10 cellular contexts compared by ENCODE assay signal in the genomic region with DNA sequence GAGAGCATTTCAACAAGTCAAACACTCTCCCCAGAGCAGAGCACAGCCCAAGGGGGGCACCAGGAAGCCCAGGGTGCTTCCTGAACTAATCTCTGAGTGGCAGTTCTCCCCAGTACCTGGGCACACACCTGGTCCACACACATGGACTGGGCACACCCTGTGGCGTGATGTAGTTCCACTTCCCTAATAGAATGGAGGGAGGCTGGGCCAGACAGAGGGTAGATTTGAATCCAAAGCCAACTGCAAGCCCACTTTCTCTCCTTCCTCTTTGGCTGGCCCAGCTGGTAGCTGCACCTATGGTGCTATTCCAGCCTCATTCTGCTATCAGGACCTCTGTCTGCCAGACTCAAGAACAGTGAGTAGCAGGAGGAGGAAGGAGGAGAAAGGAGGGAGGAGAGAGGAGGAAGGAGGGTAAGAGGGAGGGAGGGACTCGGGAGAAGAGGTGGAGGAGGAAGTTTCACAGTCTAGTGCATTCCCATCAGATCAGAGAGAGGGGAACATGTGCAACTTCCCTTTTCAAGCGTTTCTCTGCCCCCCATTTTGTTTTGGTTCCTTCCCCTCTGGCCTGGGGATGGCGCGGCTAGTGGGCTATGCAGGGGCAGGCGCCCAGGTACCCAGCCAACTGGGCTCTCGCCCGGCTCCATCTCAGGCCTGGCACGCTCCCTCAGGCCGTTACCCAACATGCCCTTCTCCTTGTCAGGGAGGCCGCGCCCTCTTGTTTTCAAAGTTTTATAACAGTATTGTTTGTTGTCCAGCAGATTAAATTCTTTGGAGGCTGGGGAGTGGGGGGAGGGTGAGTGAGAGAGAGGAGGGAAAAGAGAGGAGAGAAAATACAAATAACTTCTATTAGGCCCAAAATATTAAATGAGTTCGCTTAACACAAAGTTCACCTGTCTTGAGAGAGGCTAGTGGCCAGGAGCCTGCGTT. TPM values are rescaled to one million over a fixed set of nuclear protein-coding genes. Genes with fewer than 3 reads are reported as not detected.
DNase-seq lines count a peak whose midpoint lies in the region; ATAC-seq and TF ChIP-seq lines count a peak whose summit lies in the region.
"Had no signal": no experiment of that assay in that cellular context is flagged by ENCODE, and none has a peak within 500 bp of the region (broad histone marks: within the 10 kb centered on the region; RNA-seq: fewer than 3 reads in every experiment).

No MANE protein-coding gene starts in this region.

- H3K4me3 Mint-ChIP-seq in activated CD4-positive, alpha-beta T cell treated with anti-CD3 and anti-CD28 coated beads, Interleukin-2, amount 10 ng/mL, durations not matched to agents 7 days and 5 days: no peak overlapping the region
- H3K4me3 Mint-ChIP-seq in activated naive CD8-positive, alpha-beta T cell: no peak overlapping the region
- no peak overlapping the region for H3K4me3 Mint-ChIP-seq in H9

- no peak overlapping the region for H3K4ac ChIP-seq in H9 (ENCODE audit: low read depth, low read length)

- H3K27ac Mint-ChIP-seq in activated CD4-positive, alpha-beta T cell treated with anti-CD3 and anti-CD28 coated beads, Interleukin-2, amount 10 ng/mL, durations not matched to agents 7 days and 5 days: peak overlapping the region; percentile 77
- peak overlapping the region; percentile 83 for H3K27ac Mint-ChIP-seq in activated naive CD8-positive, alpha-beta T cell
- H3K27ac Mint-ChIP-seq in H9: no peak overlapping the region

- intact Hi-C loops in thyroid gland (cut with DNase I): loop anchor here (10.0 kb wide), 1 partner anchor 163 kb away; the partner anchor contains the start of gene CR1L

- no peak overlapping the region for H4K5ac ChIP-seq in H9 (ENCODE audit: insufficient read length, low read depth, low read length)

- H4K20me1 ChIP-seq in H9 (ENCODE audit: control insufficient read depth, insufficient read depth, insufficient read length): no peaks in the 10 kb centered on the region

- H2BK15ac ChIP-seq in H9 (ENCODE audit: low read depth, low read length): no peak overlapping the region

- TF ChIP-seq POLR2A in thyroid gland (IDR thresholded peaks at IDR 0.05): no peak

- H3K4me3 ChIP-seq in thyroid gland (replicated peaks in 1 of 3): no peak overlapping the region

- no peak overlapping the region for H3T11ph ChIP-seq in H9 (ENCODE audit: low read length)

- H2BK20ac ChIP-seq in H9 (ENCODE audit: low read depth, low read length, poor library complexity, severe bottlenecking): no peak overlapping the region

- POLR2A ChIA-PET in activated CD4-positive, alpha-beta T cell treated with anti-CD3 and anti-CD28 coated beads, Interleukin-2, amount 10 ng/mL, durations not matched to agents 7 days and 5 days (lab: Charles Lee): interaction anchor here (0.9 kb wide), 1 partner anchor 61 kb away, joined by 3 read pairs; no protein-coding TSS in a partner anchor

- H3K9me3 Mint-ChIP-seq in activated CD4-positive, alpha-beta T cell treated with anti-CD3 and anti-CD28 coated beads, Interleukin-2, amount 10 ng/mL, durations not matched to agents 7 days and 5 days: no peaks in the 10 kb centered on the region
- H3K9me3 Mint-ChIP-seq in activated naive CD8-positive, alpha-beta T cell (ENCODE audit: low read depth): no peaks in the 10 kb centered on the region
- no peaks in the 10 kb centered on the region; a peak in 1 of 5 replicates for H3K9me3 Mint-ChIP-seq in H9

- H3K79me2 ChIP-seq in H9 (ENCODE audit: insufficient read depth, low read length): no peaks in the 10 kb centered on the region

- H3K9me3 ChIP-seq in thyroid gland (no peaks in the 10 kb centered on the region), H9 (ENCODE audit: control insufficient read depth, low read depth, low read length) (no peaks in the 10 kb centered on the region)

- peaks cover 70 to 83% of the 10 kb centered on the region in 2 donors for H3K36me3 ChIP-seq in thyroid gland

- no peak overlapping the region for H3K18ac ChIP-seq in H9 (ENCODE audit: insufficient read length, low read depth, low read length)

- H3K9ac ChIP-seq in H9 (ENCODE audit: extremely low read depth, insufficient read length, low read length): no peak overlapping the region

- no peak overlapping the region for H3K56ac ChIP-seq in H9 (ENCODE audit: insufficient read length, low read depth, low read length)

- no peak overlapping the region; the same call in 1 of the 2 replicates for H3K14ac ChIP-seq in H9 (ENCODE audit: insufficient read depth, low read length)

- H3K23ac ChIP-seq in H9 (ENCODE audit: insufficient read length, low read depth, low read length): no peak overlapping the region

- no peaks in the 10 kb centered on the region for H3K27me3 Mint-ChIP-seq in activated CD4-positive, alpha-beta T cell treated with anti-CD3 and anti-CD28 coated beads, Interleukin-2, amount 10 ng/mL, durations not matched to agents 7 days and 5 days
- no peaks in the 10 kb centered on the region for H3K27me3 Mint-ChIP-seq in activated naive CD8-positive, alpha-beta T cell
- H3K27me3 Mint-ChIP-seq in H9 (ENCODE audit: low read depth): no peaks in the 10 kb centered on the region

- H2AFZ ChIP-seq in H9 (ENCODE audit: low read length): no peak overlapping the region

- H3K36me3 Mint-ChIP-seq in activated CD4-positive, alpha-beta T cell treated with anti-CD3 and anti-CD28 coated beads, Interleukin-2, amount 10 ng/mL, durations not matched to agents 7 days and 5 days (ENCODE audit: low read depth): peaks cover 50% of the 10 kb centered on the region
- H3K36me3 Mint-ChIP-seq in activated naive CD8-positive, alpha-beta T cell: peaks cover 3% of the 10 kb centered on the region
- H3K36me3 Mint-ChIP-seq in H9 (ENCODE audit: insufficient read depth in 1 of 3, low read depth in 3 of 3): no peaks in the 10 kb centered on the region; a peak in 1 of 7 replicates

- no peak overlapping the region for H4K91ac ChIP-seq in H9 (ENCODE audit: insufficient read length, low read depth, low read length)

- H2BK5ac ChIP-seq in H9 (ENCODE audit: insufficient read length, low read length): no peak overlapping the region

- H3K4me2 ChIP-seq in H9 (ENCODE audit: insufficient read depth, insufficient read length, low read length): no peak overlapping the region

- no peaks in the 10 kb centered on the region for H3K27me3 ChIP-seq in thyroid gland
- H3K27me3 ChIP-seq in H9 (ENCODE audit: insufficient read depth, low read length): no peaks in the 10 kb centered on the region

- H3K27ac ChIP-seq in thyroid gland (peak overlapping the region; percentile 10 to 82 (median 78)), H9 (ENCODE audit: insufficient read length, low read depth, low read length) (no peak overlapping the region)

- no peak overlapping the region for H4K8ac ChIP-seq in H9 (replicated peaks; ENCODE audit: insufficient read length, low read depth, low read length)

- CTCF ChIA-PET in activated CD4-positive, alpha-beta T cell treated with anti-CD3 and anti-CD28 coated beads, Interleukin-2, amount 10 ng/mL, durations not matched to agents 7 days and 5 days (lab: Charles Lee): interaction anchor here (0.9 to 2.5 kb wide), 5 partner anchors 8 to 155 kb away, joined by 3 to 24 read pairs (median 4); no protein-coding TSS in a partner anchor

- H3K4me1 ChIP-seq in thyroid gland (peaks cover 36 to 87% of the 10 kb centered on the region in 2 donors), H9 (ENCODE audit: insufficient read depth, low read length) (no peaks in the 10 kb centered on the region)

- peak; percentile 3 for DNase-seq in activated CD4-positive, alpha-beta T cell treated with anti-CD3 and anti-CD28 coated beads, Interleukin-2, amount 10 ng/mL, durations not matched to agents 7 days and 5 days
- no peak for DNase-seq in activated CD4-positive, alpha-beta T cell treated with anti-CD3 and anti-CD28 coated beads for 4 hours
- peak; percentile 63 for DNase-seq in kidney tubule cell (ENCODE audit: low spot score)
- no peak for DNase-seq in thyroid gland
- no peak for DNase-seq in H9
- DNase-seq: activated CD4-positive, CD25-positive, alpha-beta regulatory T cell; stimulated activated CD4-positive, alpha-beta T cell treated with anti-CD3 and anti-CD28 coated beads, Interleukin-2, amount 100 ng/mL, for 24 hours had no signal

- TF ChIP-seq CTCF in thyroid gland (IDR thresholded peaks at IDR 0.05): no peak
- TF ChIP-seq CTCF in H9 (conservative IDR thresholded peaks at IDR 0.05): no peak

- H2BK12ac ChIP-seq in H9 (ENCODE audit: insufficient read length, low read depth, low read length): no peak overlapping the region

- WGBS in thyroid gland, 2 donors: 77 to 84% methylated on average over 14 of the region's 14 CpGs
- WGBS in H9 (ENCODE audit: extremely low coverage, insufficient read length, low lambda C conversion rate): no CpG with 5 or more reads among the region's 14 CpGs

- ATAC-seq in GM18502 (IDR thresholded peaks at IDR 0.05; ENCODE audit: poor library complexity, unreplicated experiment) (no peak), HG03135 (IDR thresholded peaks at IDR 0.05; ENCODE audit: unreplicated experiment) (no peak)

- no peaks in the 10 kb centered on the region for H3K23me2 ChIP-seq in H9 (ENCODE audit: insufficient read length, low read depth, low read length, poor library complexity, severe bottlenecking)

- peaks cover 46% of the 10 kb centered on the region for H3K4me1 Mint-ChIP-seq in activated CD4-positive, alpha-beta T cell treated with anti-CD3 and anti-CD28 coated beads, Interleukin-2, amount 10 ng/mL, durations not matched to agents 7 days and 5 days
- peaks cover 50% of the 10 kb centered on the region for H3K4me1 Mint-ChIP-seq in activated naive CD8-positive, alpha-beta T cell (ENCODE audit: low read depth)
- peaks cover 16 to 25% of the 10 kb centered on the region in 2 experiments for H3K4me1 Mint-ChIP-seq in H9

- H2AK5ac ChIP-seq in H9 (ENCODE audit: insufficient read length, low read length): no peak overlapping the region

- no peaks in the 10 kb centered on the region for H3K79me1 ChIP-seq in H9 (ENCODE audit: insufficient read depth, low read depth, low read length, poor library complexity, severe bottlenecking)

- no peak overlapping the region for H2BK120ac ChIP-seq in H9 (ENCODE audit: low read depth, low read length, poor library complexity, severe bottlenecking)

RNA-seq across cellular contexts. Expression of gene CD46, which starts 55.8 kb away (rescaled TPM):
- 100 to 1,000 TPM; 112 to 115 TPM for total RNA-seq in activated CD4-positive, alpha-beta T cell treated with anti-CD3 and anti-CD28 coated beads, Interleukin-2, amount 10 ng/mL, durations not matched to agents 7 days and 5 days
- 100 to 1,000 TPM; 135 to 275 (median 180) TPM for total RNA-seq in thyroid gland
- 89.2 and 90.0 TPM in 2 replicates for total RNA-seq in H9 (2021)

Comparison
In these comparisons a context has a peak if more than half of its experiments do, and no peak if none do; other contexts are left out.
1. DNase-seq: peak in activated CD4-positive, alpha-beta T cell treated with anti-CD3 and anti-CD28 coated beads, Interleukin-2, amount 10 ng/mL, durations not matched to agents 7 days and 5 days (single experiment) and kidney tubule cell (single experiment); none in activated CD4-positive, alpha-beta T cell treated with anti-CD3 and anti-CD28 coated beads for 4 hours (0 of 2), thyroid gland (0 of 2) and H9 (single experiment).
2. H3K27ac Mint-ChIP-seq: peak in activated CD4-positive, alpha-beta T cell treated with anti-CD3 and anti-CD28 coated beads, Interleukin-2, amount 10 ng/mL, durations not matched to agents 7 days and 5 days (single experiment) and activated naive CD8-positive, alpha-beta T cell (single experiment); none in H9 (0 of 3).